Comparison of ENCODE assay signal across 4 cellular contexts in the genomic region with DNA sequence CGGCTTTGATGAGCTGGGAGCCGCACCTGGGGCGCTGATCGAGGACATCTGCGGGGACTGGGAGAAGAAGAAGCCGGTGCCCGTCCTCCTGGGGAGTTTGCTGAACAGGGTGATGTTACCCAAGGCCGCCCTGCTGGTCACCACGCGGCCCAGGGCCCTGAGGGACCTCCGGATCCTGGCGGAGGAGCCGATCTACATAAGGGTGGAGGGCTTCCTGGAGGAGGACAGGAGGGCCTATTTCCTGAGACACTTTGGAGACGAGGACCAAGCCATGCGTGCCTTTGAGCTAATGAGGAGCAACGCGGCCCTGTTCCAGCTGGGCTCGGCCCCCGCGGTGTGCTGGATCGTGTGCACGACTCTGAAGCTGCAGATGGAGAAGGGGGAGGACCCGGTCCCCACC. TPM values are rescaled to one million over a fixed set of nuclear protein-coding genes. Genes with fewer than 3 reads are reported as not detected.
"Had no signal": no experiment of that assay in that cellular context is flagged by ENCODE, and none has a peak within 500 bp of the region (broad histone marks: within the 10 kb centered on the region; RNA-seq: fewer than 3 reads in every experiment).

No MANE protein-coding gene starts in this region.

RNA-seq across cellular contexts. Expression of a gene that starts 16.4 kb away (rescaled TPM):
- total RNA-seq: GM23248, HT1080, IMR-90 had no signal
- polyA plus RNA-seq: GM23248, IMR-90 had no signal

RNA-seq across cellular contexts. Expression of a gene that starts 35.2 kb away (rescaled TPM):
- total RNA-seq: GM23248, HFFc6, HT1080, IMR-90 had no signal
- polyA plus RNA-seq: GM23248, IMR-90 had no signal

RNA-seq across cellular contexts. Expression of a gene that starts 55.5 kb away (rescaled TPM):
- total RNA-seq: GM23248, HFFc6, IMR-90 had no signal
- polyA plus RNA-seq: GM23248 had no signal
